In the genomic region with DNA sequence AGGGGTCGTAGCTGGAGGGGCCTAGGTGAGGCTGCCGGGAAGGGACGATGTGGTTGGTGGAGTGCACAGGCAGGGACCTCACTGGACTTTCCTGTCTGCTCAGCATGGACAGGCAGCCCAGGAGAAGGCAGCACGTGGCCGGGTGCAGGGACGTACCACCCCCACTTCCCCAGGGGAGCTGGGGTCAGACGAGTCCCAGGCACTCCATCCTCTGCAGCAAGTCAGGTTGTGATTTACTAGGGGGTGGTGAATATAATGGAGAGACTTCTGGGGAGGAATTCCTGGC, we compare ENCODE assay signal across 9 cellular contexts. TPM values are rescaled to one million over a fixed set of nuclear protein-coding genes. Genes with fewer than 3 reads are reported as not detected.
A peak's percentile ranks its signal among the peaks of the same experiment; 100 is the strongest.
DNase-seq lines count a peak whose midpoint lies in the region; ATAC-seq and TF ChIP-seq lines count a peak whose summit lies in the region.
"Had no signal": no experiment of that assay in that cellular context is flagged by ENCODE, and none has a peak within 500 bp of the region (broad histone marks: within the 10 kb centered on the region; RNA-seq: fewer than 3 reads in every experiment).

No MANE protein-coding gene starts in this region.

- no peaks in the 10 kb centered on the region for H3F3A ChIP-seq in PC-3 (ENCODE audit: low read length, unreplicated experiment)

- peak overlapping the region; percentile 79 for H3K4me3 Mint-ChIP-seq in Caco-2 (ENCODE audit: unreplicated experiment)
- H3K4me3 Mint-ChIP-seq in endodermal cell: peak overlapping the region; percentile 64

- TF ChIP-seq CTCF in Caco-2 (IDR thresholded peaks at IDR 0.05; ENCODE audit: insufficient read depth in 1 of 2, low read depth in 1 of 2, low read length in 1 of 2, severe bottlenecking in 1 of 2, unreplicated experiment in 1 of 2) (no peak), PC-3 (conservative IDR thresholded peaks at IDR 0.05; ENCODE audit: low read depth, low read length) (no peak), endodermal cell (conservative IDR thresholded peaks at IDR 0.05) (no peak)

- peaks cover 8% of the 10 kb centered on the region; the same call in 1 of the 2 replicates for H4K20me1 ChIP-seq in PC-3 (ENCODE audit: low read length)

- DNase-seq in Caco-2 (no peak), PC-3 (no peak), endodermal cell (no peak), NCI-H2227 treated with DMSO at 0.1 percent for 48 hours (lab: John Stamatoyannopoulos, UW) (no peak), UCSD-AML1 (lab: John Stamatoyannopoulos, UW; ENCODE audit: unreplicated experiment) (no peak), amniotic stem cell (lab: John Stamatoyannopoulos, UW) (no peak)
- DNase-seq: occipital lobe had no signal

- H3K27ac ChIP-seq in PC-3 (ENCODE audit: low read length) (no peak overlapping the region), endodermal cell (ENCODE audit: low read depth, low read length) (no peak overlapping the region)

- no peaks in the 10 kb centered on the region for H3K9me2 ChIP-seq in PC-3 (replicated peaks; ENCODE audit: low read length)

- peaks cover 27% of the 10 kb centered on the region for H3K36me3 Mint-ChIP-seq in Caco-2 (ENCODE audit: insufficient read depth, unreplicated experiment)
- H3K36me3 Mint-ChIP-seq in endodermal cell (ENCODE audit: low read depth): peaks cover 37% of the 10 kb centered on the region

- H3K9me3 ChIP-seq in Caco-2 (peaks cover 14% of the 10 kb centered on the region; the same call in 1 of the 2 replicates), PC-3 (ENCODE audit: low read length) (no peaks in the 10 kb centered on the region), endodermal cell (ENCODE audit: control insufficient read depth, low read length) (peaks cover 51% of the 10 kb centered on the region), neuron (ENCODE audit: low read length) (peaks cover 23% of the 10 kb centered on the region)

- peaks cover 16% of the 10 kb centered on the region for H3K4me1 ChIP-seq in Caco-2
- H3K4me1 ChIP-seq in PC-3 (ENCODE audit: insufficient read depth, low read length): peaks cover 22% of the 10 kb centered on the region
- H3K4me1 ChIP-seq in endodermal cell (ENCODE audit: control insufficient read depth, insufficient read depth, low read length): peaks cover 4% of the 10 kb centered on the region
- H3K4me1 ChIP-seq in neuron (ENCODE audit: insufficient read depth, low read length): peaks cover 20% of the 10 kb centered on the region

- H3K9me3 Mint-ChIP-seq in Caco-2 (ENCODE audit: unreplicated experiment): peaks cover 27% of the 10 kb centered on the region
- peaks cover 56% of the 10 kb centered on the region for H3K9me3 Mint-ChIP-seq in endodermal cell

- H3K27ac Mint-ChIP-seq in Caco-2 (ENCODE audit: unreplicated experiment) (peak overlapping the region; percentile 89), endodermal cell (no peak overlapping the region)

- peaks cover 37% of the 10 kb centered on the region for H3K79me2 ChIP-seq in PC-3 (ENCODE audit: low read length)

- H3K4me1 Mint-ChIP-seq in Caco-2 (ENCODE audit: low read depth, unreplicated experiment) (peaks cover 7% of the 10 kb centered on the region), endodermal cell (peaks cover 9% of the 10 kb centered on the region)

- H3K9ac ChIP-seq in PC-3 (ENCODE audit: low read length) (no peak overlapping the region), endodermal cell (ENCODE audit: extremely low read depth, low read length, poor library complexity, severe bottlenecking) (no peak overlapping the region)

- intact Hi-C loops in Caco-2 (cut with micrococcal nuclease; ENCODE audit: unreplicated experiment): loop anchor here (1.0 kb wide), 1 partner anchor 39 kb away; the partner anchor contains the start of gene MAEA
- intact Hi-C loops in PC-3 (cut with micrococcal nuclease): no loop called here

- POLR2A ChIA-PET in Caco-2 (lab: Charles Lee) (interaction anchor here (1.1 kb wide), 1 partner anchor 96 kb away, joined by 4 read pairs; the partner anchor contains the start of gene UVSSA), PC-3 (lab: Charles Lee; ENCODE audit: unreplicated experiment) (no interaction called here)

- H3K4me3 ChIP-seq in Caco-2 (ENCODE audit: low read depth, low read length) (peak overlapping the region; percentile 47), PC-3 (ENCODE audit: low read length) (no peak overlapping the region), endodermal cell (ENCODE audit: low read length) (peak overlapping the region; percentile 80), neuron (ENCODE audit: low read length) (peak overlapping the region; percentile 71)

- CTCF ChIA-PET in Caco-2 (lab: Charles Lee): interaction anchor here (0.6 kb wide), 1 partner anchor 1775 kb away, joined by 5 read pairs; no protein-coding TSS in a partner anchor
- CTCF ChIA-PET in PC-3 (lab: Charles Lee): no interaction called here

- 97 to 100% methylated on average over 3 to 7 of the region's 7 CpGs for WGBS in endodermal cell (ENCODE audit: insufficient coverage in 1 of 2, insufficient read length in 1 of 2), 2 experiments

- peak overlapping the region; percentile 87 for H3K4me2 ChIP-seq in PC-3 (ENCODE audit: low read length)

- no peaks in the 10 kb centered on the region for H3K27me3 Mint-ChIP-seq in Caco-2 (ENCODE audit: insufficient read depth, unreplicated experiment)
- peaks cover 12% of the 10 kb centered on the region for H3K27me3 Mint-ChIP-seq in endodermal cell (ENCODE audit: insufficient read depth)

- H3K36me3 ChIP-seq in Caco-2 (ENCODE audit: control insufficient read depth, insufficient read depth, low read length) (peaks cover 4% of the 10 kb centered on the region; the same call in 1 of the 2 replicates), PC-3 (ENCODE audit: low read depth, low read length) (no peaks in the 10 kb centered on the region), endodermal cell (ENCODE audit: control insufficient read depth, insufficient read depth, low read length) (peaks cover 24% of the 10 kb centered on the region), neuron (ENCODE audit: insufficient read depth, low read length) (peaks cover 17% of the 10 kb centered on the region)

- H3K27me3 ChIP-seq in Caco-2 (replicated peaks; ENCODE audit: control insufficient read depth, insufficient read depth, low read length) (no peaks in the 10 kb centered on the region), PC-3 (ENCODE audit: low read length) (no peaks in the 10 kb centered on the region), endodermal cell (ENCODE audit: control insufficient read depth, insufficient read depth, low read length, poor library complexity, severe bottlenecking) (no peaks in the 10 kb centered on the region), neuron (ENCODE audit: insufficient read depth, low read length) (no peaks in the 10 kb centered on the region)

- BruUV-seq in Caco-2 (replicated peaks; lab: Mats Ljungman, UMichigan): TSS peak; percentile 27
- no TSS peak for BruUV-seq in PC-3 (replicated peaks; lab: Mats Ljungman, UMichigan)

- ATAC-seq in PC-3: no peak
- ATAC-seq in HG03354 (IDR thresholded peaks at IDR 0.05; ENCODE audit: poor library complexity, severe bottlenecking, unreplicated experiment): no peak

- H2AFZ ChIP-seq in PC-3 (ENCODE audit: low read length): no peak overlapping the region
- no peak overlapping the region for H2AFZ ChIP-seq in neuron (ENCODE audit: low read depth, low read length)

RNA-seq across cellular contexts. Expression of gene CTBP1, which starts 1.5 kb away (rescaled TPM):
- total RNA-seq in Caco-2 (2022) (184 TPM in 2 replicates), PC-3 (2014; rRNA removed) (223 and 266 TPM in 2 replicates), endodermal cell (100 to 1,000 TPM; 181 to 189 TPM)
- polyA plus RNA-seq in endodermal cell (2013, experiment 1 of 2): 145 TPM
- 147 TPM for polyA plus RNA-seq in endodermal cell (2013, experiment 2 of 2)

RNA-seq across cellular contexts. Expression of gene MAEA, which starts 39.2 kb away (rescaled TPM):
- 81.1 and 89.3 TPM in 2 replicates for total RNA-seq in Caco-2 (2022)
- 48.1 and 81.4 TPM in 2 replicates for total RNA-seq in PC-3 (2014; rRNA removed)
- 10 to 100 TPM; 48.8 to 72.7 TPM for total RNA-seq in endodermal cell
- polyA plus RNA-seq in endodermal cell (2013, experiment 1 of 2): 72.4 TPM
- polyA plus RNA-seq in endodermal cell (2013, experiment 2 of 2): 65.4 TPM
